Comparison of ENCODE assay signal across 30 cellular contexts in the genomic region with DNA sequence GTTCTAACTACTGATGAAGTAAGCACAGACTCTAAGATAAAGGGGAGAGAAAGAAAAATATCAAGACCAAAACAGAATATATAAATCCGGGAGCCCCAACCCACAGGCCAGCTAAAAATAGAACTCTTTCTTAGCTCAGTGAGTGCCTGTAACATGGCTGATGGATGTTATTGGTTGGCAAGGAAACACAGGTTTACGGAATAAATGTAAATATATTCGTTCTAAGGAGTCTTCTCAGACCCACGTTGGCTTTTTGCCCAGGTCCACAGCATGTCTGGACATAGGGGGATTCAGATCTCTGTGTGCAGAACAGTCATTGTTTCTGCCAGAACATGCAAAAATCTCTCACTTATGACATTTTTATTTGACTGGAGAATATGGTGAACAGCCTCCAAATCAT.
DNase-seq lines count a peak whose midpoint lies in the region; ATAC-seq and TF ChIP-seq lines count a peak whose summit lies in the region.
"Had no signal": no experiment of that assay in that cellular context is flagged by ENCODE, and none has a peak within 500 bp of the region (broad histone marks: within the 10 kb centered on the region; RNA-seq: fewer than 3 reads in every experiment).

No MANE protein-coding gene starts in this region.

- no peak overlapping the region for H3K23ac ChIP-seq in mesendoderm (ENCODE audit: low read length)

- H3K4me1 ChIP-seq in mesendoderm (ENCODE audit: control insufficient read depth, low read depth, low read length) (no peaks in the 10 kb centered on the region), suprapubic skin (no peaks in the 10 kb centered on the region)
- H3K4me1 ChIP-seq: pancreas, right lobe of liver had no signal

- WGBS in mesendoderm (ENCODE audit: extremely low coverage, insufficient coverage, low lambda C conversion rate): no CpG with 5 or more reads among the region's 4 CpGs
- WGBS in suprapubic skin: 22% methylated on average over 4 of the region's 4 CpGs

- no peaks in the 10 kb centered on the region for H3K9me3 Mint-ChIP-seq in activated naive CD4-positive, alpha-beta T cell treated with anti-CD3 and anti-CD28 coated beads, Interleukin-2, amount 50 U/mL, for 72 hours
- H3K9me3 Mint-ChIP-seq: central memory CD8-positive, alpha-beta T cell; GM23338; HFFc6; natural killer cell treated with Interleukin-12 subunit alpha and Interleukin-12 subunit beta and Interleukin-15 and Interleukin-18, amount 100 ng/mL, for 72 hours; T-helper 2 cell treated with Interferon-gamma antibody and Interleukin-4, amounts not matched to agents 5 μg/mL and 100 μg/mL, for 36 hours; type B pancreatic cell had no signal

- no peak overlapping the region for H2AK5ac ChIP-seq in mesendoderm (ENCODE audit: low read length)

- H3K18ac ChIP-seq in mesendoderm (ENCODE audit: low read length): no peak overlapping the region

- H3K79me2 ChIP-seq in mesendoderm (ENCODE audit: control insufficient read depth, insufficient read depth, low read length): no peaks in the 10 kb centered on the region

- no peak for TF ChIP-seq POLR2A in suprapubic skin (IDR thresholded peaks at IDR 0.05)

- peak; percentile 29 for DNase-seq in DMS 273 (lab: John Stamatoyannopoulos, UW; ENCODE audit: unreplicated experiment)
- DNase-seq in DMS 273 treated with DMSO at 0.1 percent for 48 hours (lab: John Stamatoyannopoulos, UW): no peak
- peak; percentile 16 for DNase-seq in NCI-H748 treated with DMSO at 0.1 percent for 48 hours (lab: John Stamatoyannopoulos, UW)
- peak; percentile 72 for DNase-seq in choroid plexus epithelial cell (ENCODE audit: low read depth)
- no peak for DNase-seq in mesendoderm
- no peak for DNase-seq in activated naive CD4-positive, alpha-beta T cell treated with anti-CD3 and anti-CD28 coated beads, Interleukin-2, amount 50 U/mL, for 72 hours (ENCODE audit: low spot score in 2 of 2)
- no peak for DNase-seq in suprapubic skin (ENCODE audit: low spot score in 2 of 2)
- no peak for DNase-seq in stimulated activated CD4-positive, alpha-beta T cell treated with anti-CD3 and anti-CD28 coated beads, Interleukin-12 subunit alpha, Interleukin-12 subunit beta, amount 100 ng/mL, for 4 hours
- DNase-seq: activated CD4-positive, alpha-beta T cell treated with anti-CD3 and anti-CD28 coated beads for 48 hours; activated naive CD4-positive, alpha-beta T cell treated with Interleukin-2 at 50 U/mL for 16 hours; activated T-cell treated with anti-CD3 and anti-CD28 coated beads, Interleukin-2, amount 50 U/mL, for 48 hours; amniotic stem cell; CD4-positive, CD25-positive, alpha-beta regulatory T cell; foreskin melanocyte; HFFc6; left ventricle myocardium superior; MG63; NCI-H2171 treated with DMSO at 0.1 percent for 48 hours; NCI-H82; pancreas; right lobe of liver; stimulated activated CD4-positive, alpha-beta T cell treated with anti-CD3 and anti-CD28 coated beads, Interleukin-15, amount 100 ng/mL, for 24 hours; stimulated activated naive CD8-positive, alpha-beta T cell treated with anti-CD3 and anti-CD28 coated beads, Interleukin-15, amount 100 ng/mL, for 72 hours had no signal

- no peak overlapping the region for H3K9ac ChIP-seq in mesendoderm (ENCODE audit: low read length)

- no peak overlapping the region for H4K8ac ChIP-seq in mesendoderm (ENCODE audit: low read depth, low read length)

- H3K4me3 ChIP-seq in choroid plexus epithelial cell (ENCODE audit: low read depth, low read length) (no peak overlapping the region), mesendoderm (ENCODE audit: low read length) (no peak overlapping the region), suprapubic skin (no peak overlapping the region)
- H3K4me3 ChIP-seq: GM23338, K562, MG63, pancreas, right lobe of liver had no signal

- H3K36me3 ChIP-seq in mesendoderm (ENCODE audit: control insufficient read depth, insufficient read depth, low read length): no peaks in the 10 kb centered on the region
- no peaks in the 10 kb centered on the region for H3K36me3 ChIP-seq in suprapubic skin
- H3K36me3 ChIP-seq: MG63, pancreas, right lobe of liver had no signal

- no peak overlapping the region for H4K5ac ChIP-seq in mesendoderm (ENCODE audit: low read length)

- no peaks in the 10 kb centered on the region for H3K9me3 ChIP-seq in suprapubic skin
- H3K9me3 ChIP-seq: MG63, pancreas, right lobe of liver had no signal

- H3K4me2 ChIP-seq in mesendoderm (ENCODE audit: low read length): no peak overlapping the region
- H3K4me2 ChIP-seq: GM23338 had no signal

- no peak overlapping the region for H3K27ac Mint-ChIP-seq in activated naive CD4-positive, alpha-beta T cell treated with anti-CD3 and anti-CD28 coated beads, Interleukin-2, amount 50 U/mL, for 72 hours
- H3K27ac Mint-ChIP-seq: CD4-positive, CD25-positive, alpha-beta regulatory T cell; GM23338; HFFc6; natural killer cell treated with Interleukin-12 subunit alpha and Interleukin-12 subunit beta and Interleukin-15 and Interleukin-18, amount 100 ng/mL, for 72 hours; stimulated activated naive CD8-positive, alpha-beta T cell treated with anti-CD3 and anti-CD28 coated beads, Interleukin-15, amount 100 ng/mL, for 72 hours; T-helper 2 cell treated with Interferon-gamma antibody and Interleukin-4, amounts not matched to agents 5 μg/mL and 100 μg/mL, for 36 hours; type B pancreatic cell had no signal

- ATAC-seq in activated naive CD4-positive, alpha-beta T cell treated with anti-CD3 and anti-CD28 coated beads, Interleukin-2, amount 50 U/mL, for 72 hours: no peak
- ATAC-seq: GM23338; K562; left ventricle myocardium superior; natural killer cell treated with Interleukin-12 subunit alpha and Interleukin-12 subunit beta and Interleukin-15 and Interleukin-18, amount 100 ng/mL, for 72 hours; pancreas; right lobe of liver; stimulated activated naive CD8-positive, alpha-beta T cell treated with anti-CD3 and anti-CD28 coated beads, Interleukin-15, amount 100 ng/mL, for 72 hours had no signal

- no peak for TF ChIP-seq EP300 in suprapubic skin (IDR thresholded peaks at IDR 0.05)

- H3K79me1 ChIP-seq in mesendoderm (ENCODE audit: low read length): no peaks in the 10 kb centered on the region

- H2BK5ac ChIP-seq in mesendoderm (ENCODE audit: low read length): no peak overlapping the region

- H3K4ac ChIP-seq in mesendoderm (ENCODE audit: low read depth, low read length): no peak overlapping the region

- TF ChIP-seq CTCF in choroid plexus epithelial cell (conservative IDR thresholded peaks at IDR 0.05; ENCODE audit: low read depth, low read length) (no peak), suprapubic skin (IDR thresholded peaks at IDR 0.05) (no peak)

- peak overlapping the region; percentile 14 for H2BK15ac ChIP-seq in mesendoderm (replicated peaks; ENCODE audit: low read depth)

- H3K36me3 Mint-ChIP-seq in activated naive CD4-positive, alpha-beta T cell treated with anti-CD3 and anti-CD28 coated beads, Interleukin-2, amount 50 U/mL, for 72 hours: no peaks in the 10 kb centered on the region
- H3K36me3 Mint-ChIP-seq: CD4-positive, CD25-positive, alpha-beta regulatory T cell; natural killer cell treated with Interleukin-12 subunit alpha and Interleukin-12 subunit beta and Interleukin-15 and Interleukin-18, amount 100 ng/mL, for 72 hours; type B pancreatic cell had no signal

- no peak overlapping the region for H3K56ac ChIP-seq in mesendoderm (ENCODE audit: low read length)

- H2BK120ac ChIP-seq in mesendoderm (ENCODE audit: low read depth, low read length): no peak overlapping the region

- H3K27ac ChIP-seq in mesendoderm (ENCODE audit: low read depth, low read length) (no peak overlapping the region), suprapubic skin (no peak overlapping the region)
- H3K27ac ChIP-seq: 22Rv1, pancreas, right lobe of liver had no signal

- H3K27me3 ChIP-seq in mesendoderm (ENCODE audit: insufficient read depth, low read length, poor library complexity) (no peaks in the 10 kb centered on the region), suprapubic skin (no peaks in the 10 kb centered on the region)
- H3K27me3 ChIP-seq: MG63, pancreas, right lobe of liver had no signal

Comparison
In these comparisons a context has a peak if more than half of its experiments do, and no peak if none do; other contexts are left out.
1. DNase-seq: peak in DMS 273 (single experiment), NCI-H748 treated with DMSO at 0.1 percent for 48 hours (single experiment) and choroid plexus epithelial cell (single experiment); none in DMS 273 treated with DMSO at 0.1 percent for 48 hours (single experiment), mesendoderm (single experiment), activated naive CD4-positive, alpha-beta T cell treated with anti-CD3 and anti-CD28 coated beads, Interleukin-2, amount 50 U/mL, for 72 hours (0 of 2), suprapubic skin (0 of 2) and stimulated activated CD4-positive, alpha-beta T cell treated with anti-CD3 and anti-CD28 coated beads, Interleukin-12 subunit alpha, Interleukin-12 subunit beta, amount 100 ng/mL, for 4 hours (single experiment).